In genomic region chr2:143397886-143398614, GRCh38 we compare ENCODE assay signal across 8 cellular contexts.
A peak's percentile ranks its signal among the peaks of the same experiment; 100 is the strongest.
DNase-seq lines count a peak whose midpoint lies in the region; ATAC-seq and TF ChIP-seq lines count a peak whose summit lies in the region.

No MANE protein-coding gene starts in this region.

- DNase-seq in A673 (ENCODE audit: low spot score) (peak; percentile 29), choroid plexus epithelial cell (ENCODE audit: low read depth) (peak; percentile 63), NCI-H82 (lab: John Stamatoyannopoulos, UW) (no peak), SK-N-DZ (ENCODE audit: low spot score) (no peak), iPS-NIHi11 (ENCODE audit: low spot score) (no peak)

- no TSS peak for BruUV-seq in A673 (replicated peaks; lab: Mats Ljungman, UMichigan)

- H3K4me1 ChIP-seq in A673 (ENCODE audit: insufficient read depth, low read length, poor library complexity, severe bottlenecking): peaks cover 7% of the 10 kb centered on the region

- intact Hi-C loops in A673 (cut with micrococcal nuclease; ENCODE audit: unreplicated experiment): no loop called here

- H3K36me3 ChIP-seq in A673 (ENCODE audit: insufficient read depth, low read length, poor library complexity, severe bottlenecking): no peaks in the 10 kb centered on the region

- H3K4me3 ChIP-seq in A673 (ENCODE audit: low read depth, low read length, poor library complexity, severe bottlenecking): no peak overlapping the region
- no peak overlapping the region for H3K4me3 ChIP-seq in choroid plexus epithelial cell (ENCODE audit: low read depth, low read length)

- H3K9me3 ChIP-seq in A673 (ENCODE audit: low read depth, low read length, poor library complexity, severe bottlenecking): no peaks in the 10 kb centered on the region

- POLR2A ChIA-PET in A673 (lab: Charles Lee; ENCODE audit: low non-redundant PET): no interaction called here

- no peaks in the 10 kb centered on the region for H3K27me3 ChIP-seq in A673 (replicated peaks; ENCODE audit: insufficient read depth, low read depth, low read length, poor library complexity)

- H3K27ac ChIP-seq in A673 (ENCODE audit: low read depth, low read length, poor library complexity, severe bottlenecking): no peak overlapping the region

- ATAC-seq in GM18867 (IDR thresholded peaks at IDR 0.05; ENCODE audit: unreplicated experiment) (peak; percentile 72), HG03103 (IDR thresholded peaks at IDR 0.05; ENCODE audit: low read depth, unreplicated experiment) (peak; percentile 70), GM19324 (IDR thresholded peaks at IDR 0.05; ENCODE audit: low FRiP score, unreplicated experiment) (no peak)

- CTCF ChIA-PET in A673 (lab: Charles Lee): no interaction called here

- TF ChIP-seq CTCF in A673 (conservative IDR thresholded peaks at IDR 0.05; ENCODE audit: low read depth, low read length): no peak
- no peak for TF ChIP-seq CTCF in choroid plexus epithelial cell (conservative IDR thresholded peaks at IDR 0.05; ENCODE audit: low read depth, low read length)

Comparison
In these comparisons a context has a peak if more than half of its experiments do, and no peak if none do; other contexts are left out.
1. DNase-seq: peak in A673 (single experiment) and choroid plexus epithelial cell (single experiment); none in NCI-H82 (single experiment), SK-N-DZ (single experiment) and iPS-NIHi11 (single experiment).